Comparison of ENCODE assay signal across 16 cellular contexts in genomic region chr11:33895752-33896137, GRCh38. TPM values are rescaled to one million over a fixed set of nuclear protein-coding genes. Genes with fewer than 3 reads are reported as not detected.
DNase-seq lines count a peak whose midpoint lies in the region; ATAC-seq and TF ChIP-seq lines count a peak whose summit lies in the region.
"Had no signal": no experiment of that assay in that cellular context is flagged by ENCODE, and none has a peak within 500 bp of the region (broad histone marks: within the 10 kb centered on the region; RNA-seq: fewer than 3 reads in every experiment).

No MANE protein-coding gene starts in this region.

- H3K27ac Mint-ChIP-seq in activated B cell treated with CpG ODN at 0.5 μM for 24 hours (peak overlapping the region; percentile 2), mesothelial cell of epicardium (peak overlapping the region; percentile 9)
- H3K27ac Mint-ChIP-seq in activated CD4-positive, alpha-beta memory T cell treated with anti-CD3 and anti-CD28 coated beads for 36 hours = no peak overlapping the region
- H3K27ac Mint-ChIP-seq: activated T-helper 17 cell treated with anti-CD3 and anti-CD28 coated beads, Interleukin-2, amount 50 U/mL, for 72 hours had no signal

- H3K4me3 ChIP-seq in DOHH2 (ENCODE audit: low read length) = peak overlapping the region; percentile 64
- H3K4me3 ChIP-seq: body of pancreas had no signal

- peak overlapping the region; percentile 70 for H3K27ac ChIP-seq in DOHH2 (ENCODE audit: low read depth, low read length)
- H3K27ac ChIP-seq: body of pancreas had no signal

- no peaks in the 10 kb centered on the region for H3K36me3 ChIP-seq in DOHH2 (ENCODE audit: control insufficient read depth, low read length)

- H3K4me2 ChIP-seq in DOHH2 (ENCODE audit: low read length) = peak overlapping the region; percentile 69

- H3K4me1 ChIP-seq in DOHH2 (ENCODE audit: control insufficient read depth, low read length) = peaks cover 94% of the 10 kb centered on the region
- H3K4me1 ChIP-seq: body of pancreas had no signal

- CTCF ChIA-PET in activated B cell treated with CpG ODN at 0.5 μM for 24 hours (lab: Charles Lee) = interaction anchor here (1.7 to 2.1 kb wide), 3 partner anchors 17 to 75 kb away, joined by 6 to 8 read pairs (median 6); no protein-coding TSS in a partner anchor
- CTCF ChIA-PET in activated CD4-positive, alpha-beta memory T cell treated with anti-CD3 and anti-CD28 coated beads for 36 hours (lab: Charles Lee) = interaction anchor here (1.3 kb wide), 1 partner anchor 92 kb away, joined by 3 read pairs; no protein-coding TSS in a partner anchor

- H3K9me3 Mint-ChIP-seq in activated B cell treated with CpG ODN at 0.5 μM for 24 hours (no peaks in the 10 kb centered on the region), mesothelial cell of epicardium (no peaks in the 10 kb centered on the region)
- no peaks in the 10 kb centered on the region for H3K9me3 Mint-ChIP-seq in activated CD4-positive, alpha-beta memory T cell treated with anti-CD3 and anti-CD28 coated beads for 36 hours
- H3K9me3 Mint-ChIP-seq: activated T-helper 17 cell treated with anti-CD3 and anti-CD28 coated beads, Interleukin-2, amount 50 U/mL, for 72 hours; naive thymus-derived CD8-positive, alpha-beta T cell had no signal

- peak; percentile 73 for DNase-seq in NCI-H2107 treated with DMSO at 0.1 percent for 48 hours (lab: John Stamatoyannopoulos, UW; ENCODE audit: unreplicated experiment)
- no peak for DNase-seq in activated B cell treated with CpG ODN at 0.5 μM for 24 hours
- no peak for DNase-seq in mesothelial cell of epicardium (ENCODE audit: low spot score in 2 of 2, unreplicated experiment in 2 of 2)
- DNase-seq in activated CD4-positive, alpha-beta memory T cell treated with anti-CD3 and anti-CD28 coated beads for 36 hours = no peak
- no peak for DNase-seq in AG20443 (ENCODE audit: low spot score)
- DNase-seq: activated CD4-positive, alpha-beta T cell treated with anti-CD3 and anti-CD28 coated beads, Interleukin-2, amount 50 U/mL, for 4 hours; body of pancreas; EL; naive thymus-derived CD8-positive, alpha-beta T cell; NCI-H2081; right cardiac atrium; stimulated activated naive CD8-positive, alpha-beta T cell treated with anti-CD3 and anti-CD28 coated beads, Interleukin-15, Interleukin-2, amounts not matched to agents 100 U/mL and 50 U/mL, for 24 hours had no signal

- H3K9me2 ChIP-seq in DOHH2 (replicated peaks; ENCODE audit: control insufficient read depth, low read length) = no peaks in the 10 kb centered on the region

- H3K4me1 Mint-ChIP-seq in activated B cell treated with CpG ODN at 0.5 μM for 24 hours (peaks cover 86% of the 10 kb centered on the region), mesothelial cell of epicardium (peaks cover 19% of the 10 kb centered on the region)
- H3K4me1 Mint-ChIP-seq in activated CD4-positive, alpha-beta memory T cell treated with anti-CD3 and anti-CD28 coated beads for 36 hours (ENCODE audit: low read depth) = peaks cover 31% of the 10 kb centered on the region

- H3K4me3 Mint-ChIP-seq in activated B cell treated with CpG ODN at 0.5 μM for 24 hours (no peak overlapping the region), mesothelial cell of epicardium (no peak overlapping the region)
- no peak overlapping the region for H3K4me3 Mint-ChIP-seq in activated CD4-positive, alpha-beta memory T cell treated with anti-CD3 and anti-CD28 coated beads for 36 hours
- H3K4me3 Mint-ChIP-seq: activated T-helper 17 cell treated with anti-CD3 and anti-CD28 coated beads, Interleukin-2, amount 50 U/mL, for 72 hours had no signal

- H3F3A ChIP-seq in DOHH2 (ENCODE audit: control insufficient read depth, insufficient read depth) = peaks cover 15% of the 10 kb centered on the region

- H3K36me3 Mint-ChIP-seq in activated B cell treated with CpG ODN at 0.5 μM for 24 hours (ENCODE audit: low read depth) (no peaks in the 10 kb centered on the region), mesothelial cell of epicardium (no peaks in the 10 kb centered on the region)
- H3K36me3 Mint-ChIP-seq in activated CD4-positive, alpha-beta memory T cell treated with anti-CD3 and anti-CD28 coated beads for 36 hours = no peaks in the 10 kb centered on the region

- ATAC-seq in activated B cell treated with CpG ODN at 0.5 μM for 24 hours (ENCODE audit: low read depth) (no peak), HG02798 (IDR thresholded peaks at IDR 0.05; ENCODE audit: poor library complexity, unreplicated experiment) (no peak), GM21367 (IDR thresholded peaks at IDR 0.05; ENCODE audit: unreplicated experiment) (no peak)
- ATAC-seq: activated T-helper 17 cell treated with anti-CD3 and anti-CD28 coated beads, Interleukin-2, amount 50 U/mL, for 72 hours; body of pancreas; naive thymus-derived CD8-positive, alpha-beta T cell; right cardiac atrium; stimulated activated naive CD8-positive, alpha-beta T cell treated with anti-CD3 and anti-CD28 coated beads, Interleukin-15, Interleukin-2, amounts not matched to agents 100 U/mL and 50 U/mL, for 24 hours had no signal

- no peaks in the 10 kb centered on the region for H4K20me1 ChIP-seq in DOHH2 (ENCODE audit: control insufficient read depth, insufficient read depth, low read depth, low read length)

- no peaks in the 10 kb centered on the region for H3K79me2 ChIP-seq in DOHH2 (ENCODE audit: control insufficient read depth, low read length)

- H3K27me3 ChIP-seq in DOHH2 (ENCODE audit: control insufficient read depth, low read length) = no peaks in the 10 kb centered on the region
- H3K27me3 ChIP-seq: body of pancreas had no signal

- TF ChIP-seq CTCF in DOHH2 (IDR thresholded peaks at IDR 0.05; ENCODE audit: low read depth, low read length, poor library complexity, severe bottlenecking) = no peak
- TF ChIP-seq CTCF in activated B cell treated with CpG ODN at 0.5 μM for 24 hours (IDR thresholded peaks at IDR 0.05) = no peak
- TF ChIP-seq CTCF in mesothelial cell of epicardium (IDR thresholded peaks at IDR 0.05; ENCODE audit: unreplicated experiment) = no peak

- intact Hi-C loops in activated B cell treated with CpG ODN at 0.5 μM for 24 hours (cut with micrococcal nuclease) = loop anchor here (1.0 to 2.0 kb wide), 2 partner anchors 12 to 47 kb away; no protein-coding TSS in a partner anchor
- intact Hi-C loops in activated CD4-positive, alpha-beta memory T cell treated with anti-CD3 and anti-CD28 coated beads for 36 hours (cut with micrococcal nuclease) = loop anchor here (10.0 kb wide), 1 partner anchor 881 kb away; the partner anchor contains the start of gene DEPDC7

- POLR2A ChIA-PET in activated B cell treated with CpG ODN at 0.5 μM for 24 hours (lab: Charles Lee) = interaction anchor here (0.8 to 3.4 kb wide), 5 partner anchors 14 to 35 kb away, joined by 3 to 12 read pairs (median 10); no protein-coding TSS in a partner anchor
- POLR2A ChIA-PET in activated CD4-positive, alpha-beta memory T cell treated with anti-CD3 and anti-CD28 coated beads for 36 hours (lab: Charles Lee) = no interaction called here

- H3K9me3 ChIP-seq in DOHH2 (ENCODE audit: control insufficient read depth, insufficient read depth, low read length) = no peaks in the 10 kb centered on the region
- H3K9me3 ChIP-seq: body of pancreas had no signal

- no peaks in the 10 kb centered on the region for H3K27me3 Mint-ChIP-seq in activated B cell treated with CpG ODN at 0.5 μM for 24 hours
- no peaks in the 10 kb centered on the region for H3K27me3 Mint-ChIP-seq in mesothelial cell of epicardium (ENCODE audit: low read depth)
- H3K27me3 Mint-ChIP-seq in activated CD4-positive, alpha-beta memory T cell treated with anti-CD3 and anti-CD28 coated beads for 36 hours = peaks cover 75% of the 10 kb centered on the region

RNA-seq across cellular contexts. Expression of gene LMO2, which starts 3.9 kb away (rescaled TPM):
- total RNA-seq in activated B cell treated with CpG ODN at 0.5 μM for 24 hours (29.1 and 34.4 TPM in 2 replicates), mesothelial cell of epicardium (2.9 to 4.5 TPM (median 3.9 TPM) in 3 replicates)
- not detected for total RNA-seq in activated CD4-positive, alpha-beta memory T cell treated with anti-CD3 and anti-CD28 coated beads for 36 hours
- total RNA-seq: activated T-helper 17 cell treated with anti-CD3 and anti-CD28 coated beads, Interleukin-2, amount 50 U/mL, for 72 hours had no signal
